14 cellular contexts compared by ENCODE assay signal in genomic region chr11:126360049-126360446, GRCh38. TPM values are rescaled to one million over a fixed set of nuclear protein-coding genes. Genes with fewer than 3 reads are reported as not detected.
A peak's percentile ranks its signal among the peaks of the same experiment; 100 is the strongest.
DNase-seq lines count a peak whose midpoint lies in the region; ATAC-seq and TF ChIP-seq lines count a peak whose summit lies in the region.
"Had no signal": no experiment of that assay in that cellular context is flagged by ENCODE, and none has a peak within 500 bp of the region (broad histone marks: within the 10 kb centered on the region; RNA-seq: fewer than 3 reads in every experiment).

No MANE protein-coding gene starts in this region.

- H3K27me3 Mint-ChIP-seq in MCF 10A (ENCODE audit: insufficient read depth, unreplicated experiment): no peaks in the 10 kb centered on the region
- no peaks in the 10 kb centered on the region for H3K27me3 Mint-ChIP-seq in stimulated activated naive B cell treated with anti-CD40 and anti-IgM and Interleukin-4, amounts not matched to agents 10 μg/mL and 1 μg/mL and 100 μg/mL, for 72 hours
- H3K27me3 Mint-ChIP-seq: activated B cell treated with CpG ODN at 0.5 μM for 24 hours; B cell; naive thymus-derived CD4-positive, alpha-beta T cell had no signal

- CTCF ChIA-PET in MCF 10A (lab: Yijun Ruan, JAX): interaction anchor here (3.7 kb wide), 1 partner anchor 120 kb away, joined by 13 read pairs; no protein-coding TSS in a partner anchor

- intact Hi-C loops in MCF 10A (cut with micrococcal nuclease) (no loop called here), spleen (cut with DNase I; ENCODE audit: low total_unique reads) (no loop called here)

- no peaks in the 10 kb centered on the region for H3K9me3 Mint-ChIP-seq in MCF 10A (ENCODE audit: unreplicated experiment)
- no peaks in the 10 kb centered on the region for H3K9me3 Mint-ChIP-seq in stimulated activated naive B cell treated with anti-CD40 and anti-IgM and Interleukin-4, amounts not matched to agents 10 μg/mL and 1 μg/mL and 100 μg/mL, for 72 hours
- H3K9me3 Mint-ChIP-seq: activated B cell treated with CpG ODN at 0.5 μM for 24 hours; naive thymus-derived CD4-positive, alpha-beta T cell had no signal

- no peaks in the 10 kb centered on the region for H3K27me3 ChIP-seq in HL-60 (ENCODE audit: insufficient read depth, poor library complexity, severe bottlenecking)
- no peaks in the 10 kb centered on the region for H3K27me3 ChIP-seq in right atrium auricular region
- no peaks in the 10 kb centered on the region for H3K27me3 ChIP-seq in spleen (replicated peaks in 1 of 7)

- no peaks in the 10 kb centered on the region for H3K36me3 Mint-ChIP-seq in MCF 10A (ENCODE audit: insufficient read depth, unreplicated experiment)
- H3K36me3 Mint-ChIP-seq in stimulated activated naive B cell treated with anti-CD40 and anti-IgM and Interleukin-4, amounts not matched to agents 10 μg/mL and 1 μg/mL and 100 μg/mL, for 72 hours: no peaks in the 10 kb centered on the region
- H3K36me3 Mint-ChIP-seq: naive thymus-derived CD4-positive, alpha-beta T cell had no signal

- peaks cover 18% of the 10 kb centered on the region for H3K4me1 Mint-ChIP-seq in MCF 10A (ENCODE audit: insufficient read depth, unreplicated experiment)
- peaks cover 4 to 16% of the 10 kb centered on the region in 2 donors for H3K4me1 Mint-ChIP-seq in stimulated activated naive B cell treated with anti-CD40 and anti-IgM and Interleukin-4, amounts not matched to agents 10 μg/mL and 1 μg/mL and 100 μg/mL, for 72 hours

- no peak for TF ChIP-seq POLR2A in spleen (IDR thresholded peaks at IDR 0.05)

- H3K27ac ChIP-seq in HL-60 (replicated peaks): peak overlapping the region; percentile 83
- H3K27ac ChIP-seq in right atrium auricular region: peak overlapping the region; percentile 85 to 92
- H3K27ac ChIP-seq in spleen: peak overlapping the region in 7 of 8 donors; percentile 43 to 92 (median 88)

- H3K27ac Mint-ChIP-seq in MCF 10A (ENCODE audit: low read depth, unreplicated experiment): peak overlapping the region; percentile 51
- H3K27ac Mint-ChIP-seq in stimulated activated naive B cell treated with anti-CD40 and anti-IgM and Interleukin-4, amounts not matched to agents 10 μg/mL and 1 μg/mL and 100 μg/mL, for 72 hours: no peak overlapping the region
- H3K27ac Mint-ChIP-seq: activated B cell treated with CpG ODN at 0.5 μM for 24 hours; B cell; naive thymus-derived CD4-positive, alpha-beta T cell had no signal

- H3K36me3 ChIP-seq in right atrium auricular region: no peaks in the 10 kb centered on the region
- H3K36me3 ChIP-seq in spleen: no peaks in the 10 kb centered on the region

- in situ Hi-C loops in G401 (cut with HindIII; ENCODE audit: low sequenced_read_pairs): no loop called here

- no TSS peak for BruUV-seq in MCF 10A (replicated peaks; lab: Mats Ljungman, UMichigan)

- H3K4me3 Mint-ChIP-seq in MCF 10A (ENCODE audit: unreplicated experiment): no peak overlapping the region
- no peak overlapping the region for H3K4me3 Mint-ChIP-seq in stimulated activated naive B cell treated with anti-CD40 and anti-IgM and Interleukin-4, amounts not matched to agents 10 μg/mL and 1 μg/mL and 100 μg/mL, for 72 hours
- H3K4me3 Mint-ChIP-seq: activated B cell treated with CpG ODN at 0.5 μM for 24 hours, B cell had no signal

- H3K4me1 ChIP-seq in right atrium auricular region (peaks cover 0 to 81% of the 10 kb centered on the region in 2 donors), spleen (peaks cover 16 to 86% (median 63%) of the 10 kb centered on the region in 6 donors)

- H3K4me3 ChIP-seq in HL-60 (replicated peaks; ENCODE audit: insufficient read depth, low read length) (no peak overlapping the region), right atrium auricular region (peak overlapping the region in 1 of 2 donors; percentile 7), spleen (peak overlapping the region in 1 of 8 donors; percentile 3)

- ATAC-seq in HG03108 (IDR thresholded peaks at IDR 0.05; ENCODE audit: unreplicated experiment) (no peak), GM21528 (IDR thresholded peaks at IDR 0.05; ENCODE audit: low FRiP score, unreplicated experiment) (no peak)
- ATAC-seq in stimulated activated naive B cell treated with anti-CD40 and anti-IgM and Interleukin-4, amounts not matched to agents 10 μg/mL and 1 μg/mL and 100 μg/mL, for 72 hours (replicated peaks): no peak
- ATAC-seq: naive thymus-derived CD4-positive, alpha-beta T cell had no signal

- WGBS in spleen, 5 donors: 83 to 91% (median 85%) methylated on average over 8 of the region's 8 CpGs

- DNase-seq in HL-60 (ENCODE audit: low read depth in 1 of 2, low spot score in 1 of 2) (no peak), MCF 10A (ENCODE audit: unreplicated experiment) (no peak), right atrium auricular region (ENCODE audit: low spot score) (no peak), spleen (peak; percentile 69), G401 (ENCODE audit: low spot score) (no peak)
- DNase-seq in stimulated activated naive B cell treated with anti-CD40 and anti-IgM and Interleukin-4, amounts not matched to agents 10 μg/mL and 1 μg/mL and 100 μg/mL, for 72 hours: no peak
- DNase-seq: activated B cell treated with CpG ODN at 0.5 μM for 24 hours; GOT3; naive thymus-derived CD4-positive, alpha-beta T cell; stimulated activated naive CD4-positive, alpha-beta T cell; SW 1271 had no signal

- no peak for TF ChIP-seq CTCF in HL-60 (IDR thresholded peaks at IDR 0.05; ENCODE audit: insufficient read depth, low read length)
- TF ChIP-seq CTCF in MCF 10A (IDR thresholded peaks at IDR 0.05; ENCODE audit: unreplicated experiment): no peak
- no peak for TF ChIP-seq CTCF in right atrium auricular region (IDR thresholded peaks at IDR 0.05)
- no peak for TF ChIP-seq CTCF in spleen (IDR thresholded peaks at IDR 0.05 in 8 of 11, conservative IDR thresholded peaks at IDR 0.05 in 3 of 11)

- H3K9me3 ChIP-seq in right atrium auricular region (no peaks in the 10 kb centered on the region), spleen (no peaks in the 10 kb centered on the region)

- POLR2A ChIA-PET in MCF 10A (lab: Yijun Ruan, JAX): no interaction called here

RNA-seq across cellular contexts. Expression of gene ST3GAL4, which starts 4.6 kb away (rescaled TPM):
- total RNA-seq in MCF 10A (2022) (12.3 and 15.3 TPM in 2 replicates), right atrium auricular region (100 to 1,000 TPM in 1 of 2 donors, 10 to 100 TPM in 1; 67.5 to 103 TPM), spleen (100 to 1,000 TPM in 1 of 7 donors, 10 to 100 TPM in 6; 41.2 to 102 (median 53.0) TPM)
- polyA plus RNA-seq in spleen: 10 to 100 TPM; 12.8 to 25.0 (median 22.4) TPM
- total RNA-seq in G401 (2014; rRNA removed; shearing (Covaris generic)): 26.2 and 35.0 TPM in 2 replicates

RNA-seq across cellular contexts. Expression of gene DCPS, which starts 56.2 kb away (rescaled TPM):
- total RNA-seq in MCF 10A (2022): 29.6 and 33.7 TPM in 2 replicates
- total RNA-seq in right atrium auricular region: 10 to 100 TPM; 12.1 to 14.1 TPM
- 10 to 100 TPM; 17.4 to 30.8 (median 21.1) TPM for total RNA-seq in spleen
- 10 to 100 TPM; 23.9 to 35.2 (median 30.4) TPM for polyA plus RNA-seq in spleen
- 25.0 and 48.3 TPM in 2 replicates for total RNA-seq in G401 (2014; rRNA removed; shearing (Covaris generic))
